21 cellular contexts compared by ENCODE assay signal in genomic region chr18:25678226-25678625, GRCh38.
"Had no signal": no experiment of that assay in that cellular context is flagged by ENCODE, and none has a peak within 500 bp of the region (broad histone marks: within the 10 kb centered on the region; RNA-seq: fewer than 3 reads in every experiment).

No MANE protein-coding gene starts in this region.

- DNase-seq: activated B cell treated with CpG ODN at 0.5 μM for 24 hours; activated CD4-positive, alpha-beta T cell treated with anti-CD3 and anti-CD28 coated beads, Interleukin-2, amount 10 ng/mL, durations not matched to agents 24 days and 14 days; activated CD8-positive, alpha-beta memory T cell treated with anti-CD3 and anti-CD28 coated beads, Interleukin-2, amount 50 U/mL, for 4 hours; activated CD8-positive, alpha-beta T cell treated with anti-CD3 and anti-CD28 coated beads, Interleukin-2, amount 10 ng/mL, durations not matched to agents 7 days and 5 days; activated gamma-delta T cell treated with Interleukin-2 at 50 U/mL for 16 hours; activated T-cell treated with anti-CD3 and anti-CD28 coated beads, Interleukin-2, amount 50 U/mL, for 72 hours; amniotic stem cell; body of pancreas; caudate nucleus; hippocampal formation; naive B cell; ovary; right lobe of liver; stomach; testis; uterus had no signal

- H3K36me3 Mint-ChIP-seq: activated naive CD8-positive, alpha-beta T cell; naive B cell had no signal

- H3K36me3 ChIP-seq: ovary, right lobe of liver, stomach, uterus had no signal

- H3K27me3 ChIP-seq: body of pancreas, ovary, right lobe of liver, stomach, testis, uterus had no signal

- H3K27me3 Mint-ChIP-seq: activated B cell treated with CpG ODN at 0.5 μM for 24 hours; activated CD4-positive, alpha-beta T cell treated with anti-CD3 and anti-CD28 coated beads, Interleukin-2, amount 10 ng/mL, durations not matched to agents 24 days and 14 days; activated naive CD8-positive, alpha-beta T cell had no signal

- FAIRE-seq: keratinocyte had no signal

- H3K4me3 ChIP-seq: body of pancreas, coronary artery, ovary, right lobe of liver, stomach, testis, uterus had no signal

- H3K27ac ChIP-seq: body of pancreas, coronary artery, ovary, right lobe of liver, stomach, testis, uterus had no signal

- H3K4me3 Mint-ChIP-seq: activated B cell treated with CpG ODN at 0.5 μM for 24 hours; activated CD4-positive, alpha-beta T cell treated with anti-CD3 and anti-CD28 coated beads, Interleukin-2, amount 10 ng/mL, durations not matched to agents 24 days and 14 days; activated CD8-positive, alpha-beta T cell treated with anti-CD3 and anti-CD28 coated beads, Interleukin-2, amount 10 ng/mL, durations not matched to agents 7 days and 5 days; activated naive CD8-positive, alpha-beta T cell; activated T-cell treated with anti-CD3 and anti-CD28 coated beads, Interleukin-2, amount 50 U/mL, for 72 hours; naive B cell had no signal

- H3K27ac Mint-ChIP-seq: activated B cell treated with CpG ODN at 0.5 μM for 24 hours; activated CD4-positive, alpha-beta T cell treated with anti-CD3 and anti-CD28 coated beads, Interleukin-2, amount 10 ng/mL, durations not matched to agents 24 days and 14 days; activated CD8-positive, alpha-beta T cell treated with anti-CD3 and anti-CD28 coated beads, Interleukin-2, amount 10 ng/mL, durations not matched to agents 7 days and 5 days; activated naive CD8-positive, alpha-beta T cell; activated T-cell treated with anti-CD3 and anti-CD28 coated beads, Interleukin-2, amount 50 U/mL, for 72 hours; naive B cell had no signal

- H3K4me1 ChIP-seq: body of pancreas, right lobe of liver, stomach, testis, uterus had no signal

- H3K9me3 ChIP-seq: body of pancreas, ovary, right lobe of liver, stomach, testis, uterus had no signal

- H3K4me1 Mint-ChIP-seq: activated B cell treated with CpG ODN at 0.5 μM for 24 hours; activated CD4-positive, alpha-beta T cell treated with anti-CD3 and anti-CD28 coated beads, Interleukin-2, amount 10 ng/mL, durations not matched to agents 24 days and 14 days; naive B cell had no signal

- ATAC-seq: activated CD8-positive, alpha-beta T cell treated with anti-CD3 and anti-CD28 coated beads, Interleukin-2, amount 10 ng/mL, durations not matched to agents 7 days and 5 days; activated T-cell treated with anti-CD3 and anti-CD28 coated beads, Interleukin-2, amount 50 U/mL, for 72 hours; body of pancreas; esophagus mucosa; left lobe of liver; right lobe of liver had no signal
